In the genomic region with DNA sequence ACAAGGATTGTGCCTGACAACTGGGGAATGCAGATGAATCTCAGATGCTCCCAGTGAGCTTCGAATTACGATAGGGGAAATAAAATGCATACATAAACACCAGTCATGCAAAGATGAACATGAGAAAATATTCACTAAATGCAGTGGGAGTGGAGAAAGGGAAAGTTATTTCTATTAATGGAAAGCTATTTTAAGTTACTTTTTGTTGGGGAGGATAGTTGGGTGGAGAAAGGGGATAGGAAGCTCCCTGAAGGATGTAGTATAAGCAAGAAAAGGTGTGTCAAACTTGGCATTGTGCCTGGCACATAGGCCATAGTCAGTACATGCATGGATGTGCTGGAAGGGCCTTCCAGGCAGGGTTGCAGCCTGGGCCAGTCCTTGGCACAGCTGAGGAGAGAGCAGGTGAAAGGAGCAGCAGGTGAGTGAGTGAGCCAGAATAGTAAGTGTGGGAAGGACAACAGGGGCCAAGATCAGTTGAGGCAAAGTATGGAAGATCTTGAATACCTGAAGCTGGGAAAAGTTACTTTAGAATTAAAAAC, we compare ENCODE assay signal across 1 cellular context.
TF ChIP-seq lines count a peak whose summit lies in the region.

No MANE protein-coding gene starts in this region.

TF ChIP-seq in HepG2, 621 proteins besides CTCF, POLR2A, EP300 and RAD21:
- TF ChIP-seq FOXM1 (CRISPR knock-in tag; IDR thresholded peaks at IDR 0.05) (no peak), ZBTB21 (CRISPR knock-in tag; IDR thresholded peaks at IDR 0.05) (no peak), RBM22 (optimal IDR thresholded peaks at IDR 0.05; ENCODE audit: low read length) (peak; percentile 23)
